Comparison of ENCODE assay signal across 17 cellular contexts in the genomic region with DNA sequence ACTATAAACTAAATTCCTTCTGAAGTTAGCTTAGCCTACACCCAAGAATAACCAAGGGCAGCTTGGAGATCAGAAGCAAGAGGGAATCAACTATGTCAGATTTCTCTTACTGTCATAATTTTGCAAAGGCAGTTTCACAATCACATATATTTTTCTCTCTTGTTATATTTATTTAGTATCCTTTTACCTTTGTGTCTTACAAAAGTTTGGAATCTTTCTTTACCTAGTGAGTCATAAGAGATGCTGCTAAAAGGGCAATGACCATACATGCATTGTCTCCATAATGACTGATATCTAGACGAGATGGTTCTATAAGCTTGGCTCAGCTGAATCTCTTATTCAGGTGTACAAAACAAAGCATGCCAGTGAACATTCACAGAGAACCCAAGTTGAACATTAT.
A peak's percentile ranks its signal among the peaks of the same experiment; 100 is the strongest.
DNase-seq lines count a peak whose midpoint lies in the region; ATAC-seq, FAIRE-seq and TF ChIP-seq lines count a peak whose summit lies in the region.
"Had no signal": no experiment of that assay in that cellular context is flagged by ENCODE, and none has a peak within 500 bp of the region (broad histone marks: within the 10 kb centered on the region; RNA-seq: fewer than 3 reads in every experiment).

No MANE protein-coding gene starts in this region.

- TF ChIP-seq EP300 in A549 (IDR thresholded peaks at IDR 0.05): no peak
- no peak for TF ChIP-seq EP300 in SK-N-SH (IDR thresholded peaks at IDR 0.05; ENCODE audit: borderline replicate concordance in 1 of 2, low read depth in 1 of 2, low read length in 1 of 2)

- H3K4me2 ChIP-seq in A549 (peak overlapping the region; percentile 40), osteoblast (ENCODE audit: insufficient read depth, low read length) (no peak overlapping the region), SK-N-SH (no peak overlapping the region)
- H3K4me2 ChIP-seq: BLaER1 treated with 17β-estradiol and CSF1 and Interleukin-3, amounts not matched to agents 10 nM and 100 nM had no signal

- H3F3A ChIP-seq in SK-N-SH (replicated peaks; ENCODE audit: insufficient read depth): no peaks in the 10 kb centered on the region

- H3K79me2 ChIP-seq in osteoblast (ENCODE audit: insufficient read depth, low read length) (no peaks in the 10 kb centered on the region), SK-N-SH (ENCODE audit: insufficient read depth) (no peaks in the 10 kb centered on the region)

- TF ChIP-seq CTCF in A549 (IDR thresholded peaks at IDR 0.05): no peak
- no peak for TF ChIP-seq CTCF in RWPE1 (conservative IDR thresholded peaks at IDR 0.05; ENCODE audit: low read depth)
- no peak for TF ChIP-seq CTCF in osteoblast (IDR thresholded peaks at IDR 0.05; ENCODE audit: extremely low read depth, low read depth, low read length)
- TF ChIP-seq CTCF in SK-N-SH (IDR thresholded peaks at IDR 0.05): no peak

- FAIRE-seq in A549 (lab: Jason Lieb, UNC): no peak
- FAIRE-seq: GM12878, GM18507, H54 had no signal

- no peaks in the 10 kb centered on the region for H3K27me3 ChIP-seq in osteoblast (ENCODE audit: insufficient read depth, low read length)
- H3K27me3 ChIP-seq in SK-N-SH (ENCODE audit: insufficient read depth): peaks cover 24% of the 10 kb centered on the region; the same call in 1 of the 2 replicates
- H3K27me3 ChIP-seq: BLaER1 treated with 17β-estradiol and CSF1 and Interleukin-3, amounts not matched to agents 10 nM and 100 nM had no signal

- H3K9me2 ChIP-seq in SK-N-SH: no peaks in the 10 kb centered on the region

- no peak for TF ChIP-seq POLR2A in A549 (IDR thresholded peaks at IDR 0.05; ENCODE audit: low read length)

- peak overlapping the region; percentile 41 to 54; a peak in 5 of 6 replicates for H3K27ac ChIP-seq in A549
- no peak overlapping the region for H3K27ac ChIP-seq in RWPE1
- peak overlapping the region; percentile 82 for H3K27ac ChIP-seq in epithelial cell of prostate
- no peak overlapping the region for H3K27ac ChIP-seq in osteoblast (ENCODE audit: low read depth, low read length)
- H3K27ac ChIP-seq in SK-N-SH (ENCODE audit: low read depth in 2 of 2, low read length in 1 of 2): no peak overlapping the region
- H3K27ac ChIP-seq: BLaER1 treated with 17β-estradiol and CSF1 and Interleukin-3, amounts not matched to agents 10 nM and 100 nM; GM23248 had no signal

- H3K9me3 ChIP-seq in A549: peaks cover 7% of the 10 kb centered on the region; the same call in 2 of the 3 replicates
- no peaks in the 10 kb centered on the region for H3K9me3 ChIP-seq in osteoblast (ENCODE audit: low read depth, low read length)
- no peaks in the 10 kb centered on the region for H3K9me3 ChIP-seq in SK-N-SH

- WGBS in A549 (ENCODE audit: missing lambda C conversion rate): 15% methylated on average over 1 of the region's 1 CpG
- 3% methylated on average over 1 of the region's 1 CpG for WGBS in SK-N-SH (ENCODE audit: low lambda C conversion rate)

- H2AFZ ChIP-seq in osteoblast (ENCODE audit: low read length) (no peak overlapping the region), SK-N-SH (ENCODE audit: low read depth) (no peak overlapping the region)
- H2AFZ ChIP-seq: GM23248 had no signal

- peak in 1 of 2 experiments; percentile 40; a peak in 3 of 6 replicates for ATAC-seq in A549
- ATAC-seq: GM12878, HCT116 had no signal

- POLR2A ChIA-PET in A549 (lab: Yijun Ruan, JAX) (no interaction called here), RWPE1 (lab: Yijun Ruan, JAX; ENCODE audit: low non-redundant PET) (no interaction called here), SK-N-SH (lab: Yijun Ruan, JAX) (no interaction called here)

- no peak overlapping the region for H3K9ac ChIP-seq in SK-N-SH
- H3K9ac ChIP-seq: BLaER1 treated with 17β-estradiol and CSF1 and Interleukin-3, amounts not matched to agents 10 nM and 100 nM; GM23248 had no signal

- H3K36me3 ChIP-seq in osteoblast (ENCODE audit: insufficient read depth, low read length) (no peaks in the 10 kb centered on the region), SK-N-SH (replicated peaks in 1 of 2; ENCODE audit: control insufficient read depth in 1 of 2, insufficient read depth in 2 of 2, low read length in 1 of 2) (no peaks in the 10 kb centered on the region)
- H3K36me3 ChIP-seq: BLaER1 treated with 17β-estradiol and CSF1 and Interleukin-3, amounts not matched to agents 10 nM and 100 nM had no signal

- H4K20me1 ChIP-seq in osteoblast (ENCODE audit: insufficient read depth, low read length) (no peaks in the 10 kb centered on the region), SK-N-SH (ENCODE audit: insufficient read depth) (no peaks in the 10 kb centered on the region)
- H4K20me1 ChIP-seq: BLaER1 treated with 17β-estradiol and CSF1 and Interleukin-3, amounts not matched to agents 10 nM and 100 nM had no signal

- DNase-seq in A549 (ENCODE audit: low read depth in 1 of 2, low spot score in 1 of 2) (peak in 1 of 2 experiments; percentile 38), RWPE1 (ENCODE audit: low spot score) (peak; percentile 25), epithelial cell of prostate (ENCODE audit: low read depth, low spot score) (no peak), osteoblast (ENCODE audit: insufficient read length, low spot score, missing footprints) (peak; percentile 21), NCI-H146 (lab: John Stamatoyannopoulos, UW) (no peak), SK-N-SH (no peak)
- DNase-seq in activated naive CD4-positive, alpha-beta T cell treated with Interleukin-2 at 50 U/mL for 16 hours: no peak
- DNase-seq: 8988T; ACHN; CD4-positive, CD25-positive, alpha-beta regulatory T cell; DMS79 had no signal

- no peak; a peak in 1 of 5 replicates for TF ChIP-seq RAD21 in A549 (conservative IDR thresholded peaks at IDR 0.05 in 1 of 2, IDR thresholded peaks at IDR 0.05 in 1 of 2)
- TF ChIP-seq RAD21 in SK-N-SH (IDR thresholded peaks at IDR 0.05; ENCODE audit: low read length): no peak

- H3K4me3 ChIP-seq in A549: no peak overlapping the region
- no peak overlapping the region for H3K4me3 ChIP-seq in osteoblast (ENCODE audit: insufficient read depth, low read length)
- H3K4me3 ChIP-seq in SK-N-SH (ENCODE audit: low read depth in 2 of 2, low read length in 1 of 2): no peak overlapping the region
- H3K4me3 ChIP-seq: BLaER1 treated with 17β-estradiol and CSF1 and Interleukin-3, amounts not matched to agents 10 nM and 100 nM; GM12878; GM23248 had no signal

- CTCF ChIA-PET in A549 (lab: Yijun Ruan, JAX) (interaction anchor here (0.6 to 7.9 kb wide), 3 partner anchors 35 to 458 kb away, joined by 3 to 261 read pairs (median 3); no protein-coding TSS in a partner anchor), RWPE1 (lab: Yijun Ruan, JAX) (no interaction called here), SK-N-SH (lab: Yijun Ruan, JAX) (interaction anchor here (0.7 to 1.3 kb wide), 5 partner anchors 8 to 602 kb away, joined by 3 to 5 read pairs (median 4); no protein-coding TSS in a partner anchor)

- H3K4me1 ChIP-seq in A549 (peaks cover 22% of the 10 kb centered on the region), osteoblast (ENCODE audit: insufficient read depth, low read length) (no peaks in the 10 kb centered on the region), SK-N-SH (ENCODE audit: control insufficient read depth in 1 of 2, insufficient read depth in 2 of 2, low read depth in 1 of 2, low read length in 1 of 2) (no peaks in the 10 kb centered on the region)

TF ChIP-seq in A549, 52 proteins besides CTCF, POLR2A, EP300 and RAD21 (continues in another document):
- TF ChIP-seq RCOR1 (IDR thresholded peaks at IDR 0.05; ENCODE audit: low read depth, low read length): no peak
- TF ChIP-seq HOXA7 (CRISPR knock-in tag; IDR thresholded peaks at IDR 0.05): no peak
- peak; percentile 63 for TF ChIP-seq JUNB (IDR thresholded peaks at IDR 0.05)
- no peak for TF ChIP-seq HEYL (CRISPR knock-in tag; IDR thresholded peaks at IDR 0.05)
- TF ChIP-seq KDM1A (IDR thresholded peaks at IDR 0.05; ENCODE audit: low read depth): no peak
- TF ChIP-seq CBX2 (IDR thresholded peaks at IDR 0.05; ENCODE audit: borderline replicate concordance, low read depth): no peak
- TF ChIP-seq FOSL2 (IDR thresholded peaks at IDR 0.05): peak; percentile 66
- peak; percentile 68 for TF ChIP-seq FOSL2 (CRISPR knock-in tag; IDR thresholded peaks at IDR 0.05)
- no peak for TF ChIP-seq JUN (IDR thresholded peaks at IDR 0.05)
- no peak for TF ChIP-seq HOXB5 (CRISPR knock-in tag; IDR thresholded peaks at IDR 0.05)
- TF ChIP-seq, protein P1, sequence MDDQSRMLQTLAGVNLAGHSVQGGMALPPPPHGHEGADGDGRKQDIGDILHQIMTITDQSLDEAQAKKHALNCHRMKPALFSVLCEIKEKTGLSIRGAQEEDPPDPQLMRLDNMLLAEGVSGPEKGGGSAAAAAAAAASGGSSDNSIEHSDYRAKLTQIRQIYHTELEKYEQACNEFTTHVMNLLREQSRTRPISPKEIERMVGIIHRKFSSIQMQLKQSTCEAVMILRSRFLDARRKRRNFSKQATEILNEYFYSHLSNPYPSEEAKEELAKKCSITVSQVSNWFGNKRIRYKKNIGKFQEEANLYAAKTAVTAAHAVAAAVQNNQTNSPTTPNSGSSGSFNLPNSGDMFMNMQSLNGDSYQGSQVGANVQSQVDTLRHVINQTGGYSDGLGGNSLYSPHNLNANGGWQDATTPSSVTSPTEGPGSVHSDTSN (IDR thresholded peaks at IDR 0.05): no peak
- TF ChIP-seq ZFP36 (IDR thresholded peaks at IDR 0.05; ENCODE audit: borderline replicate concordance, partially characterized antibody): no peak

TF ChIP-seq in SK-N-SH, 30 proteins besides CTCF, POLR2A, EP300 and RAD21 (continues in another document):
- TF ChIP-seq, protein P2, sequence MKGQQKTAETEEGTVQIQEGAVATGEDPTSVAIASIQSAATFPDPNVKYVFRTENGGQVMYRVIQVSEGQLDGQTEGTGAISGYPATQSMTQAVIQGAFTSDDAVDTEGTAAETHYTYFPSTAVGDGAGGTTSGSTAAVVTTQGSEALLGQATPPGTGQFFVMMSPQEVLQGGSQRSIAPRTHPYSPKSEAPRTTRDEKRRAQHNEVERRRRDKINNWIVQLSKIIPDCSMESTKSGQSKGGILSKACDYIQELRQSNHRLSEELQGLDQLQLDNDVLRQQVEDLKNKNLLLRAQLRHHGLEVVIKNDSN (IDR thresholded peaks at IDR 0.05; ENCODE audit: borderline replicate concordance, low read depth): no peak
- TF ChIP-seq SMC3 (IDR thresholded peaks at IDR 0.05; ENCODE audit: low read depth, low read length) (no peak), NRF1 (IDR thresholded peaks at IDR 0.05; ENCODE audit: low read depth, low read length) (no peak), NFIC (IDR thresholded peaks at IDR 0.05; ENCODE audit: borderline replicate concordance) (no peak), RCOR1 (IDR thresholded peaks at IDR 0.05; ENCODE audit: low read length) (no peak), RFX5 (IDR thresholded peaks at IDR 0.05; ENCODE audit: low read length) (no peak)

Comparison
In these comparisons a context has a peak if more than half of its experiments do, and no peak if none do; other contexts are left out.
1. DNase-seq: peak in RWPE1 (single experiment) and osteoblast (single experiment); none in epithelial cell of prostate (single experiment), NCI-H146 (single experiment), activated naive CD4-positive, alpha-beta T cell treated with Interleukin-2 at 50 U/mL for 16 hours (single experiment) and SK-N-SH (single experiment).
2. H3K27ac ChIP-seq: peak in A549 (2 of 2) and epithelial cell of prostate (single experiment); none in RWPE1 (single experiment), osteoblast (single experiment) and SK-N-SH (0 of 2).